In genomic region chr17:45240905-45241314, GRCh38 we compare ENCODE assay signal across 1 cellular context.
TF ChIP-seq lines count a peak whose summit lies in the region.

No MANE protein-coding gene starts in this region.

TF ChIP-seq in K562, 482 proteins besides CTCF, POLR2A, EP300 and RAD21:
- TF ChIP-seq KLF1 (tag; IDR thresholded peaks at IDR 0.05): no peak
- no peak for TF ChIP-seq HDAC3 (IDR thresholded peaks at IDR 0.05; ENCODE audit: borderline replicate concordance, partially characterized antibody)
- no peak for TF ChIP-seq NCOA4 (IDR thresholded peaks at IDR 0.05; ENCODE audit: partially characterized antibody)
- TF ChIP-seq POLR2G (IDR thresholded peaks at IDR 0.05; ENCODE audit: low read depth, low read length): 0 out of 2 replicates have a peak, but pooled peaks have one; percentile 32
